15 cellular contexts compared by ENCODE assay signal in the genomic region with DNA sequence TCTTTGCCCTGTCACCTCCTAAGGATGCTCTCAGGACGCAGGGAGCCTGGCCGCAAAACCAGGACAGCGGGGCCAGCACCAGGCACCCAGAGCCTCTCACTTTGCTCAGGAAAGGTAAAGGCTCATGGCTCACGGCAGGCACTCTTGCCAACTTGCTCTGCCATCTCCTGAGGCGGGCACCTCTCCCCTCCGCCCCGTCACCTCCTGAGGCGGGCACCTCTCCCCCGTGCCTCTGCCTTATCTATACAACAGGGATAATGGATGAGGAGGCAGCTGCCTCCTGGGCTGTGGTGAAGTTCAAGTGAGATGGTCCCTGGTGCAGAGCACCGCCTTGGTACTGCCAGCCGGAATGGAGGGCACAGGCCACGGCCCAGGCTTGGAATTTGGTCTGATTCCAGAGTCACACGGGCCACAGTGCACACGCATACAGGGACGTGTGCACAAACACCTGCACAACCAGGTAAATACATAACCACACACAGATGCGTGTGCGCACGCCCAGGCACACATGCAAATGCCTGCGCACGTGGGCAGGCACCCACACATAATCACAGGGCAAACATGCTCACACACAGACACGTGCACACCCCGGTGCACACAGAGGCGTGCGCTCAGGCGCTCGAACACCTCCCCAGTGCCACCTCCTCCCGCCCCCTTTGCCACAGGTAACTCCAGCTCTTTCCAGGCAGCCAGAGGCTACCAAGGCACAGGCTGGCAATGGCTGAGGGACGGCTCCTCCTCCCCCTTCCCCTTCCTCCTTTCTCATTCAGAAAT. TPM values are rescaled to one million over a fixed set of nuclear protein-coding genes. Genes with fewer than 3 reads are reported as not detected.
DNase-seq lines count a peak whose midpoint lies in the region; ATAC-seq and TF ChIP-seq lines count a peak whose summit lies in the region.
"Had no signal": no experiment of that assay in that cellular context is flagged by ENCODE, and none has a peak within 500 bp of the region (broad histone marks: within the 10 kb centered on the region; RNA-seq: fewer than 3 reads in every experiment).

No MANE protein-coding gene starts in this region.

- H3K27me3 ChIP-seq in right cardiac atrium (ENCODE audit: control insufficient read depth, insufficient read depth): no peaks in the 10 kb centered on the region
- no peaks in the 10 kb centered on the region for H3K27me3 ChIP-seq in right atrium auricular region
- H3K27me3 ChIP-seq in OCI-LY3 (ENCODE audit: low read depth, low read length): no peaks in the 10 kb centered on the region
- H3K27me3 ChIP-seq: brain microvascular endothelial cell, upper lobe of left lung had no signal

- intact Hi-C loops in right cardiac atrium (cut with DNase I): no loop called here
- intact Hi-C loops in left colon (cut with DNase I, micrococcal nuclease): no loop called here

- WGBS in right cardiac atrium: 74% methylated on average over 28 of the region's 28 CpGs

- TF ChIP-seq CTCF in right atrium auricular region (IDR thresholded peaks at IDR 0.05): no peak
- no peak for TF ChIP-seq CTCF in OCI-LY3 (IDR thresholded peaks at IDR 0.05; ENCODE audit: low read depth, low read length)

- H3K36me3 ChIP-seq in right atrium auricular region (no peaks in the 10 kb centered on the region), OCI-LY3 (replicated peaks; ENCODE audit: low read depth, low read length) (no peaks in the 10 kb centered on the region)
- H3K36me3 ChIP-seq: brain microvascular endothelial cell had no signal

- peak overlapping the region; percentile 14; the same call in 1 of the 2 replicates for H2AFZ ChIP-seq in OCI-LY3 (ENCODE audit: low read depth, low read length)

- DNase-seq in right cardiac atrium (peak in 2 of 3 donors; percentile 43 to 45), right atrium auricular region (ENCODE audit: low spot score) (no peak), left colon (peak in 1 of 2 donors; percentile 51), NCI-H1092 (lab: John Stamatoyannopoulos, UW) (no peak)
- DNase-seq in activated T-cell treated with anti-CD3 and anti-CD28 coated beads, Interleukin-2, amount 50 U/mL, for 1 hour: no peak
- DNase-seq: AML-193, brain microvascular endothelial cell, EL, endodermal cell, foreskin fibroblast had no signal

- no peaks in the 10 kb centered on the region for H3K79me2 ChIP-seq in OCI-LY3 (ENCODE audit: low read length)

- peak overlapping the region; percentile 61 for H3K4me2 ChIP-seq in OCI-LY3 (ENCODE audit: low read length)

- H3K27ac ChIP-seq in right cardiac atrium (ENCODE audit: low read length): no peak overlapping the region
- H3K27ac ChIP-seq in right atrium auricular region: no peak overlapping the region
- no peak overlapping the region for H3K27ac ChIP-seq in OCI-LY3 (ENCODE audit: low read length)
- H3K27ac ChIP-seq in temporal lobe (ENCODE audit: low read depth, low read length): peak overlapping the region; percentile 27
- H3K27ac ChIP-seq: brain microvascular endothelial cell had no signal

- H3K4me3 ChIP-seq in right cardiac atrium (ENCODE audit: low read length) (no peak overlapping the region), right atrium auricular region (no peak overlapping the region), OCI-LY3 (ENCODE audit: low read length) (peak overlapping the region; percentile 48)
- H3K4me3 ChIP-seq: upper lobe of left lung had no signal

- no peaks in the 10 kb centered on the region for H3K4me1 ChIP-seq in right cardiac atrium (ENCODE audit: control insufficient read depth, insufficient read depth, low read length)
- peaks cover 0 to 11% of the 10 kb centered on the region in 2 donors for H3K4me1 ChIP-seq in right atrium auricular region
- peaks cover 11% of the 10 kb centered on the region for H3K4me1 ChIP-seq in OCI-LY3 (ENCODE audit: low read length)

- no peak overlapping the region for H3K9ac ChIP-seq in OCI-LY3 (ENCODE audit: low read length)

- H3K9me3 ChIP-seq in right cardiac atrium (ENCODE audit: control insufficient read depth, low read length) (no peaks in the 10 kb centered on the region), right atrium auricular region (no peaks in the 10 kb centered on the region), OCI-LY3 (ENCODE audit: insufficient read depth, low read length) (no peaks in the 10 kb centered on the region)
- H3K9me3 ChIP-seq: upper lobe of left lung had no signal

- no peaks in the 10 kb centered on the region for H4K20me1 ChIP-seq in OCI-LY3 (ENCODE audit: insufficient read depth, low read length)

- ATAC-seq in right cardiac atrium: no peak
- ATAC-seq in left colon: peak; percentile 2
- no peak for ATAC-seq in HG02938 (IDR thresholded peaks at IDR 0.05; ENCODE audit: unreplicated experiment)
- ATAC-seq: SK-N-SH treated with all-trans-retinoic acid at 6 μM for 48 hours had no signal

RNA-seq across cellular contexts. Expression of gene DEGS2, which starts 11.6 kb away (rescaled TPM):
- total RNA-seq in right cardiac atrium: under 1 TPM in 3 of 4 donors, not detected in 1; 0.29 to 0.42 (median 0.31) TPM
- polyA plus RNA-seq in right cardiac atrium: 0.11 TPM
- total RNA-seq in right atrium auricular region: not detected
- 10 to 100 TPM; 25.0 to 36.9 TPM for total RNA-seq in left colon
- total RNA-seq in temporal lobe: 2.2 TPM

Comparison
In these comparisons a context has a peak if more than half of its experiments do, and no peak if none do; other contexts are left out.
1. DNase-seq: peak in right cardiac atrium (2 of 3); none in right atrium auricular region (single experiment), NCI-H1092 (single experiment) and activated T-cell treated with anti-CD3 and anti-CD28 coated beads, Interleukin-2, amount 50 U/mL, for 1 hour (single experiment).